In genomic region chr12:49058366-49059062, GRCh38 we compare ENCODE assay signal across 8 cellular contexts. TPM values are rescaled to one million over a fixed set of nuclear protein-coding genes. Genes with fewer than 3 reads are reported as not detected.
A peak's percentile ranks its signal among the peaks of the same experiment; 100 is the strongest.
DNase-seq lines count a peak whose midpoint lies in the region; ATAC-seq, FAIRE-seq and TF ChIP-seq lines count a peak whose summit lies in the region.

No MANE protein-coding gene starts in this region.

- H3K36me3 ChIP-seq in heart right ventricle (peaks cover 0 to 21% (median 15%) of the 10 kb centered on the region in 9 donors), GM12878 (ENCODE audit: control insufficient read depth in 2 of 2, insufficient read depth in 2 of 2, low read length in 1 of 2) (peaks cover 10 to 14% of the 10 kb centered on the region in 2 experiments), mesenchymal stem cell (ENCODE audit: control insufficient read depth in 1 of 2, insufficient read depth in 2 of 2, low read depth in 1 of 2, low read length in 2 of 2) (peaks cover 14 to 20% of the 10 kb centered on the region in 2 experiments), uterus (no peaks in the 10 kb centered on the region)

- no peak overlapping the region for H2AFZ ChIP-seq in GM12878 (ENCODE audit: control insufficient read depth, low read depth, low read length)
- H2AFZ ChIP-seq in mesenchymal stem cell (ENCODE audit: low read depth, low read length), result no peak overlapping the region

- FAIRE-seq in GM12878 (lab: Jason Lieb, UNC), result no peak

- no peak for TF ChIP-seq POLR2A in GM12878 (IDR thresholded peaks at IDR 0.05; ENCODE audit: low read depth, low read length)
- TF ChIP-seq POLR2A in uterus (IDR thresholded peaks at IDR 0.05), result no peak

- H3K27me3 ChIP-seq in heart right ventricle (no peaks in the 10 kb centered on the region), GM12878 (replicated peaks in 1 of 2; ENCODE audit: control insufficient read depth in 2 of 2, insufficient read depth in 2 of 2, low read length in 1 of 2) (no peaks in the 10 kb centered on the region), mesenchymal stem cell (ENCODE audit: control insufficient read depth in 1 of 2, insufficient read depth in 1 of 2, low read length in 2 of 2) (no peaks in the 10 kb centered on the region), uterus (no peaks in the 10 kb centered on the region)

- H3K18ac ChIP-seq in mesenchymal stem cell (ENCODE audit: low read depth in 1 of 2, low read length in 2 of 2), result no peak overlapping the region

- H3K79me1 ChIP-seq in mesenchymal stem cell (replicated peaks; ENCODE audit: low read length, poor library complexity, severe bottlenecking), result peaks cover 8% of the 10 kb centered on the region

- intact Hi-C loops in heart right ventricle (cut with DNase I), result loop anchor here in 3 of 10 donors (1.0 to 5.0 kb wide), 2 partner anchors 36 to 38 kb away; no protein-coding TSS in a partner anchor
- intact Hi-C loops in Right ventricle myocardium superior (cut with DNase I), result no loop called here
- intact Hi-C loops in GM12878 (cut with micrococcal nuclease; ENCODE audit: unreplicated experiment), result loop anchor here (1.0 kb wide), 1 partner anchor 72 kb away; no protein-coding TSS in a partner anchor
- intact Hi-C loops in uterus (cut with DNase I; ENCODE audit: low total_unique reads), result no loop called here

- H2BK12ac ChIP-seq in mesenchymal stem cell (ENCODE audit: low read length in 2 of 2), result no peak overlapping the region

- H3K9ac ChIP-seq in GM12878 (ENCODE audit: control insufficient read depth, insufficient read depth, low read length) (peak overlapping the region; percentile 98), mesenchymal stem cell (ENCODE audit: low read length) (peak overlapping the region; percentile 97)

- no peak overlapping the region for H4K91ac ChIP-seq in mesenchymal stem cell (ENCODE audit: low read length)

- TF ChIP-seq RAD21 in GM12878 (IDR thresholded peaks at IDR 0.05; ENCODE audit: insufficient read depth, low read depth, low read length), result no peak

- RAD21 ChIA-PET in GM12878 (lab: Charles Lee; ENCODE audit: unreplicated experiment), result interaction anchor here (0.7 to 1.5 kb wide), 7 partner anchors 9 to 614 kb away, joined by 3 to 5 read pairs (median 3); partner anchors contain the start of gene RHEBL1

- no peak for DNase-seq in heart right ventricle
- no peak for DNase-seq in Right ventricle myocardium superior
- no peak for DNase-seq in GM12878 (ENCODE audit: low read depth, low spot score)
- DNase-seq in mesenchymal stem cell, result no peak
- DNase-seq in uterus, result no peak
- DNase-seq in germinal center (ENCODE audit: low spot score), result no peak
- no peak for DNase-seq in NCI-H2196 treated with DMSO at 0.1 percent for 48 hours (lab: John Stamatoyannopoulos, UW; ENCODE audit: unreplicated experiment)

- H2AK5ac ChIP-seq in mesenchymal stem cell (ENCODE audit: low read length, severe bottlenecking), result no peak overlapping the region

- ATAC-seq in heart right ventricle (no peak), Right ventricle myocardium superior (ENCODE audit: poor library complexity) (no peak), GM12878 (no peak), GM21619 (IDR thresholded peaks at IDR 0.05; ENCODE audit: unreplicated experiment) (no peak)

- no peak overlapping the region for H2BK5ac ChIP-seq in mesenchymal stem cell (ENCODE audit: low read depth, low read length, poor library complexity, severe bottlenecking)

- no peak overlapping the region for H3K23ac ChIP-seq in mesenchymal stem cell (ENCODE audit: low read length in 2 of 2)

- BruUV-seq in GM12878 (replicated peaks; lab: Mats Ljungman, UMichigan), result no TSS peak

- H3K14ac ChIP-seq in mesenchymal stem cell (ENCODE audit: low read length in 2 of 2), result peak overlapping the region in 1 of 2 experiments; percentile 41

- no peak for TF ChIP-seq CTCF in heart right ventricle (IDR thresholded peaks at IDR 0.05)
- no peak for TF ChIP-seq CTCF in GM12878 (IDR thresholded peaks at IDR 0.05 in 2 of 3, conservative IDR thresholded peaks at IDR 0.05 in 1 of 3; ENCODE audit: control insufficient read depth in 2 of 3, extremely low read depth in 1 of 3, insufficient read depth in 1 of 3, low read depth in 3 of 3, low read length in 3 of 3)
- TF ChIP-seq CTCF in uterus (IDR thresholded peaks at IDR 0.05), result no peak

- SMC1A ChIA-PET in GM12878 (lab: Charles Lee; ENCODE audit: uncharacterized antibody, unreplicated experiment), result interaction anchor here (0.6 to 1.5 kb wide), 9 partner anchors 9 to 954 kb away, joined by 3 to 7 read pairs (median 3); partner anchors contain the start of genes DDX23, DHH and RHEBL1

- POLR2A ChIA-PET in GM12878 (lab: Charles Lee), result interaction anchor here (0.8 to 5.4 kb wide), 7 partner anchors 8 to 73 kb away, joined by 3 to 32 read pairs (median 5); partner anchors contain the start of genes RHEBL1 and TUBA1B

- TF ChIP-seq EP300 in GM12878 (IDR thresholded peaks at IDR 0.05; ENCODE audit: borderline replicate concordance in 1 of 2, control insufficient read depth in 1 of 2, low read depth in 2 of 2, low read length in 2 of 2), result no peak

- H3K27ac ChIP-seq in heart right ventricle (peak overlapping the region in 8 of 10 donors; percentile 95 to 100 (median 99)), GM12878 (ENCODE audit: control insufficient read depth, insufficient read depth) (peak overlapping the region; percentile 32), mesenchymal stem cell (ENCODE audit: low read length, poor library complexity, severe bottlenecking) (peak overlapping the region; percentile 66), uterus (peak overlapping the region; percentile 94 to 98)

- H3K4me3 ChIP-seq in heart right ventricle (peak overlapping the region; percentile 74 to 99 (median 97)), GM12878 (peak overlapping the region; percentile 99), mesenchymal stem cell (ENCODE audit: insufficient read depth in 1 of 2, low read depth in 1 of 2, low read length in 2 of 2) (peak overlapping the region; percentile 94 to 96), uterus (peak overlapping the region; percentile 61 to 93)

- CTCF ChIA-PET in GM12878 (lab: Yijun Ruan, JAX), result interaction anchor here (0.6 to 5.0 kb wide), 13 partner anchors 12 to 207 kb away, joined by 3 to 26 read pairs (median 3); partner anchors contain the start of gene LMBR1L

- H4K8ac ChIP-seq in mesenchymal stem cell (ENCODE audit: low read length), result no peak overlapping the region

- no peaks in the 10 kb centered on the region for H3K9me3 ChIP-seq in heart right ventricle
- H3K9me3 ChIP-seq in GM12878 (replicated peaks; ENCODE audit: control insufficient read depth, insufficient read depth, low read length), result no peaks in the 10 kb centered on the region
- H3K9me3 ChIP-seq in mesenchymal stem cell (ENCODE audit: control insufficient read depth, low read length), result no peaks in the 10 kb centered on the region
- no peaks in the 10 kb centered on the region for H3K9me3 ChIP-seq in uterus

- H2BK15ac ChIP-seq in mesenchymal stem cell (ENCODE audit: low read depth, poor library complexity, severe bottlenecking), result no peak overlapping the region

- peaks cover 24 to 63% (median 53%) of the 10 kb centered on the region in 9 donors for H3K4me1 ChIP-seq in heart right ventricle
- peaks cover 6% of the 10 kb centered on the region for H3K4me1 ChIP-seq in GM12878 (ENCODE audit: control insufficient read depth, insufficient read depth, low read length)
- H3K4me1 ChIP-seq in mesenchymal stem cell (ENCODE audit: control insufficient read depth, insufficient read depth, low read depth, low read length), result peaks cover 27% of the 10 kb centered on the region
- peaks cover 0 to 21% of the 10 kb centered on the region in 2 donors for H3K4me1 ChIP-seq in uterus

- in situ Hi-C loops in GM12878 (cut with MboI), result no loop called here

- H2BK120ac ChIP-seq in mesenchymal stem cell (ENCODE audit: low read depth, low read length), result no peak overlapping the region

- H3K4ac ChIP-seq in mesenchymal stem cell (ENCODE audit: low read depth in 1 of 2, low read length in 2 of 2), result peak overlapping the region in 1 of 2 experiments; percentile 43

- H3K4me2 ChIP-seq in GM12878 (ENCODE audit: control insufficient read depth, insufficient read depth), result peak overlapping the region; percentile 88
- H3K4me2 ChIP-seq in mesenchymal stem cell (ENCODE audit: low read length, poor library complexity, severe bottlenecking), result peak overlapping the region; percentile 84

- H4K20me1 ChIP-seq in GM12878 (ENCODE audit: control insufficient read depth, insufficient read depth), result peaks cover 21% of the 10 kb centered on the region

- H3K79me2 ChIP-seq in GM12878 (ENCODE audit: control insufficient read depth, insufficient read depth, low read length), result peaks cover 73% of the 10 kb centered on the region

- 4 to 8% methylated on average over 5 of the region's 5 CpGs for WGBS in heart right ventricle, 2 donors
- WGBS in GM12878 (ENCODE audit: insufficient coverage, insufficient replicate concordance, low lambda C conversion rate, missing lambda C conversion rate), result 2% methylated on average over 5 of the region's 5 CpGs
- WGBS in mesenchymal stem cell, result 2% methylated on average over 5 of the region's 5 CpGs

RNA-seq across cellular contexts. Expression of gene KMT2D, which starts 2.1 kb away (rescaled TPM):
- 10 to 100 TPM; 32.6 to 65.3 (median 54.2) TPM for total RNA-seq in heart right ventricle
- 10 to 100 TPM in 1 of 2 donors, 1 to 10 TPM in 1; 9.6 to 60.6 TPM for polyA plus RNA-seq in heart right ventricle
- total RNA-seq in Right ventricle myocardium superior, result 38.1 TPM
- total RNA-seq in GM12878 (2013; cell fraction: nucleolus; rRNA removed), result 68.5 and 83.4 TPM in 2 replicates
- 10.7 and 13.3 TPM in 2 replicates for total RNA-seq in GM12878 (2014; rRNA removed)
- total RNA-seq in GM12878 (2014; rRNA removed; fragmentation: Illumina TruSeq; extraction: Trizol), result 9.6 and 10.8 TPM in 2 replicates
- total RNA-seq in GM12878 (2021), result 57.9 and 71.5 TPM in 2 replicates
- 9.2 TPM for polyA plus RNA-seq in GM12878 (2011; ENCODE audit: low read depth)
- polyA plus RNA-seq in GM12878 (2011; rRNA removed), result 4.6 and 7.9 TPM in 2 replicates
- polyA plus RNA-seq in GM12878 (2011; cell fraction: cytosol; rRNA removed), result 9.5 and 10.4 TPM in 2 replicates
- polyA plus RNA-seq in GM12878 (2011; cell fraction: nucleus; rRNA removed), result 51.4 and 63.1 TPM in 2 replicates
- 21.0 and 22.3 TPM in 2 replicates for polyA plus RNA-seq in GM12878 (2012)
- 39.7 and 45.6 TPM in 2 replicates for polyA plus RNA-seq in GM12878 (2014; fragmentation: Illumina TruSeq; extraction: Trizol)
- polyA plus RNA-seq in GM12878 (2014; fragmentation: Nextera tagmentation; extraction: Ambion mirVana), result 1 to 10 TPM in 1 of 2 experiments, under 1 TPM in 1; 0.51 to 1.2 TPM
- 32.7 and 33.8 TPM in 2 replicates for polyA plus RNA-seq in GM12878 (2014; rRNA removed)
- polyA plus RNA-seq in GM12878 (2016; fragmentation: Nextera tagmentation; extraction: Ambion mirVana), result 10 to 100 TPM; 10.1 to 10.6 TPM
- polyA minus RNA-seq in GM12878 (2011; rRNA and poly(A)+ RNA removed), result 15.4 and 17.8 TPM in 2 replicates
- polyA minus RNA-seq in GM12878 (2011; cell fraction: cytosol; rRNA and poly(A)+ RNA removed), result 25.7 and 28.3 TPM in 2 replicates
- polyA minus RNA-seq in GM12878 (2011; cell fraction: nucleus; rRNA and poly(A)+ RNA removed), result 13.2 and 31.3 TPM in 2 replicates
- polyA plus RNA-seq in mesenchymal stem cell (2013, experiment 1 of 2), result 14.1 TPM
- 11.6 TPM for polyA plus RNA-seq in mesenchymal stem cell (2013, experiment 2 of 2)
- 100 to 1,000 TPM in 1 of 4 donors, 10 to 100 TPM in 3; 22.3 to 138 (median 38.2) TPM for total RNA-seq in uterus

RNA-seq across cellular contexts. Expression of gene RHEBL1, which starts 11.3 kb away (rescaled TPM):
- total RNA-seq in heart right ventricle (1 to 10 TPM in 2 of 10 donors, under 1 TPM in 6, not detected in 2; 0.23 to 1.9 (median 0.41) TPM), Right ventricle myocardium superior (0.48 TPM), GM12878 (2014; rRNA removed) (8.7 and 11.0 TPM in 2 replicates), GM12878 (2014; rRNA removed; fragmentation: Illumina TruSeq; extraction: Trizol) (5.9 and 6.4 TPM in 2 replicates), GM12878 (2021) (7.2 and 7.9 TPM in 2 replicates), uterus (under 1 TPM in 1 of 4 donors, not detected in 3; 0.37 TPM)
- polyA plus RNA-seq in heart right ventricle (under 1 TPM; 0.43 to 0.73 TPM), GM12878 (2011; rRNA removed) (13.1 and 15.3 TPM in 2 replicates), GM12878 (2014; fragmentation: Illumina TruSeq; extraction: Trizol) (5.5 and 6.2 TPM in 2 replicates), GM12878 (2014; fragmentation: Nextera tagmentation; extraction: Ambion mirVana) (10 to 100 TPM; 17.9 to 18.7 TPM), GM12878 (2014; rRNA removed) (9.2 and 11.1 TPM in 2 replicates), GM12878 (2016; fragmentation: Nextera tagmentation; extraction: Ambion mirVana) (10 to 100 TPM; 13.0 to 14.5 TPM)
- total RNA-seq in GM12878 (2013; cell fraction: nucleolus; rRNA removed), result 1.9 and 3.7 TPM in 2 replicates
- polyA plus RNA-seq in GM12878 (2011; ENCODE audit: low read depth), result 3.8 TPM
- 14.7 and 20.5 TPM in 2 replicates for polyA plus RNA-seq in GM12878 (2011; cell fraction: cytosol; rRNA removed)
- polyA plus RNA-seq in GM12878 (2011; cell fraction: nucleus; rRNA removed), result 17.4 and 22.9 TPM in 2 replicates
- 6.2 and 6.8 TPM in 2 replicates for polyA plus RNA-seq in GM12878 (2012)
- 10.1 and 13.0 TPM in 2 replicates for polyA minus RNA-seq in GM12878 (2011; rRNA and poly(A)+ RNA removed)
- polyA minus RNA-seq in GM12878 (2011; cell fraction: cytosol; rRNA and poly(A)+ RNA removed), result 3.5 and 4.5 TPM in 2 replicates
- polyA minus RNA-seq in GM12878 (2011; cell fraction: nucleus; rRNA and poly(A)+ RNA removed), result 4.4 and 5.3 TPM in 2 replicates
- 0.83 TPM for polyA plus RNA-seq in mesenchymal stem cell (2013, experiment 1 of 2)
- 0.86 TPM for polyA plus RNA-seq in mesenchymal stem cell (2013, experiment 2 of 2)

RNA-seq across cellular contexts. Expression of gene DHH, which starts 36.1 kb away (rescaled TPM):
- total RNA-seq in heart right ventricle, result 1 to 10 TPM in 2 of 10 donors, under 1 TPM in 8; 0.32 to 1.6 (median 0.74) TPM
- 1 to 10 TPM in 1 of 2 donors, under 1 TPM in 1; 0.37 to 1.2 TPM for polyA plus RNA-seq in heart right ventricle
- 0.32 TPM for total RNA-seq in Right ventricle myocardium superior
- total RNA-seq in GM12878 (2013; cell fraction: nucleolus; rRNA removed), result 0.15 and 0.22 TPM in 2 replicates
- not detected in 2 replicates for total RNA-seq in GM12878 (2014; rRNA removed)
- total RNA-seq in GM12878 (2014; rRNA removed; fragmentation: Illumina TruSeq; extraction: Trizol), result 0.05 TPM in 1 of 2 replicates, not detected in the other
- total RNA-seq in GM12878 (2021), result not detected in 2 replicates
- not detected for polyA plus RNA-seq in GM12878 (2011; ENCODE audit: low read depth)
- 0.01 TPM in 1 of 2 replicates, not detected in the other for polyA plus RNA-seq in GM12878 (2011; rRNA removed)
- polyA plus RNA-seq in GM12878 (2011; cell fraction: cytosol; rRNA removed), result not detected in 2 replicates
- polyA plus RNA-seq in GM12878 (2011; cell fraction: nucleus; rRNA removed), result 0.03 and 0.06 TPM in 2 replicates
- polyA plus RNA-seq in GM12878 (2012), result not detected in 2 replicates
- not detected in 2 replicates for polyA plus RNA-seq in GM12878 (2014; fragmentation: Illumina TruSeq; extraction: Trizol)
- not detected for polyA plus RNA-seq in GM12878 (2014; fragmentation: Nextera tagmentation; extraction: Ambion mirVana)
- polyA plus RNA-seq in GM12878 (2014; rRNA removed), result 0.11 TPM in 1 of 2 replicates, not detected in the other
- polyA plus RNA-seq in GM12878 (2016; fragmentation: Nextera tagmentation; extraction: Ambion mirVana), result not detected
- polyA minus RNA-seq in GM12878 (2011; rRNA and poly(A)+ RNA removed), result not detected in 2 replicates
- polyA minus RNA-seq in GM12878 (2011; cell fraction: cytosol; rRNA and poly(A)+ RNA removed), result not detected in 2 replicates
- under 0.01 TPM in 1 of 2 replicates, not detected in the other for polyA minus RNA-seq in GM12878 (2011; cell fraction: nucleus; rRNA and poly(A)+ RNA removed)
- 0.03 TPM for polyA plus RNA-seq in mesenchymal stem cell (2013, experiment 1 of 2)
- polyA plus RNA-seq in mesenchymal stem cell (2013, experiment 2 of 2), result not detected
- total RNA-seq in uterus, result 1 to 10 TPM in 2 of 4 donors, under 1 TPM in 1, not detected in 1; 0.26 to 1.7 (median 1.5) TPM

RNA-seq across cellular contexts. Expression of gene PRKAG1, which starts 39.9 kb away (rescaled TPM):
- total RNA-seq in heart right ventricle (100 to 1,000 TPM in 5 of 10 donors, 10 to 100 TPM in 5; 79.4 to 110 (median 100) TPM), Right ventricle myocardium superior (92.8 TPM), GM12878 (2014; rRNA removed) (49.5 and 58.1 TPM in 2 replicates), GM12878 (2014; rRNA removed; fragmentation: Illumina TruSeq; extraction: Trizol) (62.6 and 62.8 TPM in 2 replicates), GM12878 (2021) (43.7 and 46.4 TPM in 2 replicates), uterus (10 to 100 TPM; 34.7 to 46.6 (median 39.6) TPM)
- polyA plus RNA-seq in heart right ventricle (10 to 100 TPM; 71.0 to 77.5 TPM), GM12878 (2011; rRNA removed) (91.6 and 102 TPM in 2 replicates), GM12878 (2014; fragmentation: Illumina TruSeq; extraction: Trizol) (80.9 and 102 TPM in 2 replicates), GM12878 (2014; fragmentation: Nextera tagmentation; extraction: Ambion mirVana) (10 to 100 TPM; 61.5 to 70.9 TPM), GM12878 (2014; rRNA removed) (38.3 and 44.5 TPM in 2 replicates), GM12878 (2016; fragmentation: Nextera tagmentation; extraction: Ambion mirVana) (10 to 100 TPM; 58.5 to 60.3 TPM)
- 25.8 and 31.4 TPM in 2 replicates for total RNA-seq in GM12878 (2013; cell fraction: nucleolus; rRNA removed)
- 46.6 TPM for polyA plus RNA-seq in GM12878 (2011; ENCODE audit: low read depth)
- 68.6 and 71.3 TPM in 2 replicates for polyA plus RNA-seq in GM12878 (2011; cell fraction: cytosol; rRNA removed)
- 39.9 and 44.5 TPM in 2 replicates for polyA plus RNA-seq in GM12878 (2011; cell fraction: nucleus; rRNA removed)
- 35.3 and 41.2 TPM in 2 replicates for polyA plus RNA-seq in GM12878 (2012)
- 45.2 and 54.1 TPM in 2 replicates for polyA minus RNA-seq in GM12878 (2011; rRNA and poly(A)+ RNA removed)
- polyA minus RNA-seq in GM12878 (2011; cell fraction: cytosol; rRNA and poly(A)+ RNA removed), result 14.2 and 23.2 TPM in 2 replicates
- polyA minus RNA-seq in GM12878 (2011; cell fraction: nucleus; rRNA and poly(A)+ RNA removed), result 8.8 and 19.9 TPM in 2 replicates
- 62.2 TPM for polyA plus RNA-seq in mesenchymal stem cell (2013, experiment 1 of 2)
- polyA plus RNA-seq in mesenchymal stem cell (2013, experiment 2 of 2), result 63.2 TPM

RNA-seq across cellular contexts. Expression of gene LMBR1L, which starts 52.1 kb away (rescaled TPM):
- total RNA-seq in heart right ventricle (10 to 100 TPM; 21.5 to 51.8 (median 30.8) TPM), Right ventricle myocardium superior (30.0 TPM), GM12878 (2014; rRNA removed) (19.8 and 22.0 TPM in 2 replicates), GM12878 (2014; rRNA removed; fragmentation: Illumina TruSeq; extraction: Trizol) (11.8 and 13.5 TPM in 2 replicates), GM12878 (2021) (22.1 and 24.9 TPM in 2 replicates), uterus (100 to 1,000 TPM in 1 of 4 donors, 10 to 100 TPM in 3; 22.1 to 114 (median 43.2) TPM)
- polyA plus RNA-seq in heart right ventricle (10 to 100 TPM; 24.8 to 47.0 TPM), GM12878 (2011; rRNA removed) (34.2 and 42.6 TPM in 2 replicates), GM12878 (2014; fragmentation: Illumina TruSeq; extraction: Trizol) (23.2 and 25.9 TPM in 2 replicates), GM12878 (2014; fragmentation: Nextera tagmentation; extraction: Ambion mirVana) (1 to 10 TPM; 2.1 to 2.8 TPM), GM12878 (2014; rRNA removed) (22.4 and 24.7 TPM in 2 replicates), GM12878 (2016; fragmentation: Nextera tagmentation; extraction: Ambion mirVana) (10 to 100 TPM; 18.0 to 20.3 TPM)
- total RNA-seq in GM12878 (2013; cell fraction: nucleolus; rRNA removed), result 127 and 140 TPM in 2 replicates
- 21.9 TPM for polyA plus RNA-seq in GM12878 (2011; ENCODE audit: low read depth)
- polyA plus RNA-seq in GM12878 (2011; cell fraction: cytosol; rRNA removed), result 31.5 and 44.0 TPM in 2 replicates
- polyA plus RNA-seq in GM12878 (2011; cell fraction: nucleus; rRNA removed), result 202 and 308 TPM in 2 replicates
- 41.1 and 42.3 TPM in 2 replicates for polyA plus RNA-seq in GM12878 (2012)
- 43.9 and 52.4 TPM in 2 replicates for polyA minus RNA-seq in GM12878 (2011; rRNA and poly(A)+ RNA removed)
- 14.8 and 18.7 TPM in 2 replicates for polyA minus RNA-seq in GM12878 (2011; cell fraction: cytosol; rRNA and poly(A)+ RNA removed)
- 60.1 and 63.5 TPM in 2 replicates for polyA minus RNA-seq in GM12878 (2011; cell fraction: nucleus; rRNA and poly(A)+ RNA removed)
- polyA plus RNA-seq in mesenchymal stem cell (2013, experiment 1 of 2), result 33.9 TPM
- polyA plus RNA-seq in mesenchymal stem cell (2013, experiment 2 of 2), result 30.6 TPM

Comparison
In these comparisons a context has a peak if more than half of its experiments do, and no peak if none do; other contexts are left out.
1. H3K27ac ChIP-seq: peak in every context shown above with its lines; median percentile 99 in heart right ventricle; 96 in uterus; 66 in mesenchymal stem cell; 32 in GM12878.